ENCODE assay signal across 9 cellular contexts in the genomic region with DNA sequence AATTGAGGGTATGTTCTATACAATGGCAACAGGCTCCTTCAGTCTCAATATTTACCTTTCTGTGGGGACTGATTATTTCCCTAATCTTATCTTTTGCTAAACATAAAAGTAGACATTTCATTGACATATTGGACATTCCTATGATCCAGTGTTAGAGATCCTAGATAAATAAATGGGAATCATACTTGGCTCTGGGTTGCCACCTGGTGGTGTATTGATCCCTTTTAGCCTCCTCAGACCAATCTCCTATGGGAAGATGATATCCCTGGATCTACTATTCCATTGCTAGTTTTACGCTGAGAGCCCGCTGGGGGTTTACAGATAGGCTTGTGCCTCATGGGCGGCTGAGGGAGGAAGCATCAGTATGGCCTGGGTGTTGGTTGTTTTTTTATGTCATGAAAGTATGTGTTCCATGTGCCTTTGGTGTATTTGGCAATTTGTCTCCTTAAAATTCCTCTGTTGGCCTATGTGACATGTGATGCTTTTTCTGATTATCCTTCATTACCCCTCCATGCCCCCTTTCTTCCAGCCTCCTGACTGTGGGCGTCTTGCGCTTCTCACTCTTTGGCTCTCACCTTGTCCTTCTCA. TPM values are rescaled to one million over a fixed set of nuclear protein-coding genes. Genes with fewer than 3 reads are reported as not detected.
A peak's percentile ranks its signal among the peaks of the same experiment; 100 is the strongest.
DNase-seq lines count a peak whose midpoint lies in the region; ATAC-seq and TF ChIP-seq lines count a peak whose summit lies in the region.
"Had no signal": no experiment of that assay in that cellular context is flagged by ENCODE, and none has a peak within 500 bp of the region (broad histone marks: within the 10 kb centered on the region; RNA-seq: fewer than 3 reads in every experiment).

No MANE protein-coding gene starts in this region.

- 0 out of 2 replicates have a peak overlapping the region, but pooled peaks have one; percentile 12 for H3K9ac ChIP-seq in HUES48 (ENCODE audit: low read depth, low read length)

- in situ Hi-C loops in brain microvascular endothelial cell (cut with HindIII; ENCODE audit: low pct_ligation_motif_present, low sequenced_read_pairs): no loop called here

- H3K4me1 ChIP-seq in HUES48 (ENCODE audit: control insufficient read depth, insufficient read depth, low read length) (peaks cover 23% of the 10 kb centered on the region), left lung (peaks cover 14 to 24% of the 10 kb centered on the region in 2 donors)

- ATAC-seq in left lung: peak; percentile 75
- ATAC-seq in GM21515 (IDR thresholded peaks at IDR 0.05; ENCODE audit: unreplicated experiment): no peak
- no peak for ATAC-seq in HG03175 (IDR thresholded peaks at IDR 0.05; ENCODE audit: unreplicated experiment)

- H3K9me3 ChIP-seq in HUES48 (ENCODE audit: control insufficient read depth, insufficient read depth, low read length): no peaks in the 10 kb centered on the region
- no peaks in the 10 kb centered on the region for H3K9me3 ChIP-seq in left lung

- DNase-seq in brain microvascular endothelial cell (peak; percentile 83), left lung (no peak), DMS153 treated with DMSO at 0.1 percent for 48 hours (lab: John Stamatoyannopoulos, UW; ENCODE audit: unreplicated experiment) (no peak), germinal center (ENCODE audit: low spot score) (no peak)

- H3K27me3 ChIP-seq in HUES48 (ENCODE audit: control insufficient read depth, insufficient read depth, low read length) (no peaks in the 10 kb centered on the region), brain microvascular endothelial cell (replicated peaks) (no peaks in the 10 kb centered on the region), left lung (no peaks in the 10 kb centered on the region)

- no peak overlapping the region for H3K4me3 ChIP-seq in HUES48 (ENCODE audit: low read depth, low read length)
- H3K4me3 ChIP-seq in brain microvascular endothelial cell (ENCODE audit: low read depth, low read length): no peak overlapping the region
- H3K4me3 ChIP-seq in left lung: no peak overlapping the region

- intact Hi-C loops in left lung (cut with DNase I): no loop called here

- H3K36me3 ChIP-seq in HUES48 (ENCODE audit: control insufficient read depth, insufficient read depth, low read length): no peaks in the 10 kb centered on the region
- no peaks in the 10 kb centered on the region for H3K36me3 ChIP-seq in brain microvascular endothelial cell (replicated peaks)
- H3K36me3 ChIP-seq in left lung: no peaks in the 10 kb centered on the region

- peak; percentile 82 for TF ChIP-seq CTCF in C4-2B (conservative IDR thresholded peaks at IDR 0.05)
- peak; percentile 76 for TF ChIP-seq CTCF in brain microvascular endothelial cell (IDR thresholded peaks at IDR 0.05; ENCODE audit: low read depth, low read length, missing control alignments)
- peak in 1 of 2 donors; percentile 39 for TF ChIP-seq CTCF in left lung (IDR thresholded peaks at IDR 0.05)

- no peak overlapping the region for H3K27ac ChIP-seq in C4-2B
- no peak overlapping the region for H3K27ac ChIP-seq in HUES48 (ENCODE audit: low read depth, low read length)
- H3K27ac ChIP-seq in brain microvascular endothelial cell: no peak overlapping the region
- H3K27ac ChIP-seq in left lung: no peak overlapping the region
- H3K27ac ChIP-seq: HL-60 had no signal

RNA-seq across cellular contexts. Expression of gene CELF2, which starts 18.8 kb away (rescaled TPM):
- total RNA-seq in left lung: 100 to 1,000 TPM in 1 of 2 donors, 10 to 100 TPM in 1; 89.5 to 107 TPM
